1 cellular context compared by ENCODE assay signal in the genomic region with DNA sequence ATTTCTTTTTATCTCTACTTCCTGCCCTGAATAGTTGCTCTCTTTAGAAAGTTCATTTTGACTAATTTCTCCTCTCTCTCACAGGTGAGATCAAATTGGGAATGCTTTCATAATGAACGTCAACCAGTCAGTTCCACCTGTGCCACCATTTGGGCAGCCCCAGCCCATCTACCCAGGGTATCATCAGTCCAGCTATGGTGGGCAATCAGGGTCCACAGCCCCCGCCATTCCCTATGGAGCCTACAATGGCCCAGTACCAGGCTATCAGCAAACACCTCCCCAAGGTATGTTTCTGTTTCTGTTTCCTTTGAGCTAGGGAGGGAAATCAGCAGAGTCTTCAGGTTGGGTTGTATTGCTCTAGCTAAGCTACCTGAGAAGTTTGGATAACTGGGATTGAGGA.
TF ChIP-seq lines count a peak whose summit lies in the region.

No MANE protein-coding gene starts in this region.

TF ChIP-seq in HepG2, 621 proteins besides CTCF, POLR2A, EP300 and RAD21:
- TF ChIP-seq CREM (IDR thresholded peaks at IDR 0.05) (no peak), CREM (CRISPR knock-in tag; IDR thresholded peaks at IDR 0.05) (no peak), XBP1 (CRISPR knock-in tag; IDR thresholded peaks at IDR 0.05) (no peak), ZNF792 (CRISPR knock-in tag; IDR thresholded peaks at IDR 0.05) (no peak), CHCHD3 (CRISPR knock-in tag; IDR thresholded peaks at IDR 0.05) (no peak), STAT5B (CRISPR knock-in tag; IDR thresholded peaks at IDR 0.05) (no peak), ZNF484 (CRISPR knock-in tag; IDR thresholded peaks at IDR 0.05; ENCODE audit: borderline replicate concordance, low read depth) (no peak), ZKSCAN5 (CRISPR knock-in tag; IDR thresholded peaks at IDR 0.05) (no peak)
- TF ChIP-seq, protein P1, sequence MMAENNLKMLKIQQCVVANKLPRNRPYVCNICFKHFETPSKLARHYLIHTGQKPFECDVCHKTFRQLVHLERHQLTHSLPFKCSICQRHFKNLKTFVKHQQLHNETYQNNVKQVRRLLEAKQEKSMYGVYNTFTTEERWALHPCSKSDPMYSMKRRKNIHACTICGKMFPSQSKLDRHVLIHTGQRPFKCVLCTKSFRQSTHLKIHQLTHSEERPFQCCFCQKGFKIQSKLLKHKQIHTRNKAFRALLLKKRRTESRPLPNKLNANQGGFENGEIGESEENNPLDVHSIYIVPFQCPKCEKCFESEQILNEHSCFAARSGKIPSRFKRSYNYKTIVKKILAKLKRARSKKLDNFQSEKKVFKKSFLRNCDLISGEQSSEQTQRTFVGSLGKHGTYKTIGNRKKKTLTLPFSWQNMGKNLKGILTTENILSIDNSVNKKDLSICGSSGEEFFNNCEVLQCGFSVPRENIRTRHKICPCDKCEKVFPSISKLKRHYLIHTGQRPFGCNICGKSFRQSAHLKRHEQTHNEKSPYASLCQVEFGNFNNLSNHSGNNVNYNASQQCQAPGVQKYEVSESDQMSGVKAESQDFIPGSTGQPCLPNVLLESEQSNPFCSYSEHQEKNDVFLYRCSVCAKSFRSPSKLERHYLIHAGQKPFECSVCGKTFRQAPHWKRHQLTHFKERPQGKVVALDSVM (CRISPR knock-in tag; IDR thresholded peaks at IDR 0.05): no peak
- TF ChIP-seq, protein P2, sequence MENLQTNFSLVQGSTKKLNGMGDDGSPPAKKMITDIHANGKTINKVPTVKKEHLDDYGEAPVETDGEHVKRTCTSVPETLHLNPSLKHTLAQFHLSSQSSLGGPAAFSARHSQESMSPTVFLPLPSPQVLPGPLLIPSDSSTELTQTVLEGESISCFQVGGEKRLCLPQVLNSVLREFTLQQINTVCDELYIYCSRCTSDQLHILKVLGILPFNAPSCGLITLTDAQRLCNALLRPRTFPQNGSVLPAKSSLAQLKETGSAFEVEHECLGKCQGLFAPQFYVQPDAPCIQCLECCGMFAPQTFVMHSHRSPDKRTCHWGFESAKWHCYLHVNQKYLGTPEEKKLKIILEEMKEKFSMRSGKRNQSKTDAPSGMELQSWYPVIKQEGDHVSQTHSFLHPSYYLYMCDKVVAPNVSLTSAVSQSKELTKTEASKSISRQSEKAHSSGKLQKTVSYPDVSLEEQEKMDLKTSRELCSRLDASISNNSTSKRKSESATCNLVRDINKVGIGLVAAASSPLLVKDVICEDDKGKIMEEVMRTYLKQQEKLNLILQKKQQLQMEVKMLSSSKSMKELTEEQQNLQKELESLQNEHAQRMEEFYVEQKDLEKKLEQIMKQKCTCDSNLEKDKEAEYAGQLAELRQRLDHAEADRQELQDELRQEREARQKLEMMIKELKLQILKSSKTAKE (CRISPR knock-in tag; IDR thresholded peaks at IDR 0.05; ENCODE audit: borderline replicate concordance): no peak
- TF ChIP-seq, protein P3, sequence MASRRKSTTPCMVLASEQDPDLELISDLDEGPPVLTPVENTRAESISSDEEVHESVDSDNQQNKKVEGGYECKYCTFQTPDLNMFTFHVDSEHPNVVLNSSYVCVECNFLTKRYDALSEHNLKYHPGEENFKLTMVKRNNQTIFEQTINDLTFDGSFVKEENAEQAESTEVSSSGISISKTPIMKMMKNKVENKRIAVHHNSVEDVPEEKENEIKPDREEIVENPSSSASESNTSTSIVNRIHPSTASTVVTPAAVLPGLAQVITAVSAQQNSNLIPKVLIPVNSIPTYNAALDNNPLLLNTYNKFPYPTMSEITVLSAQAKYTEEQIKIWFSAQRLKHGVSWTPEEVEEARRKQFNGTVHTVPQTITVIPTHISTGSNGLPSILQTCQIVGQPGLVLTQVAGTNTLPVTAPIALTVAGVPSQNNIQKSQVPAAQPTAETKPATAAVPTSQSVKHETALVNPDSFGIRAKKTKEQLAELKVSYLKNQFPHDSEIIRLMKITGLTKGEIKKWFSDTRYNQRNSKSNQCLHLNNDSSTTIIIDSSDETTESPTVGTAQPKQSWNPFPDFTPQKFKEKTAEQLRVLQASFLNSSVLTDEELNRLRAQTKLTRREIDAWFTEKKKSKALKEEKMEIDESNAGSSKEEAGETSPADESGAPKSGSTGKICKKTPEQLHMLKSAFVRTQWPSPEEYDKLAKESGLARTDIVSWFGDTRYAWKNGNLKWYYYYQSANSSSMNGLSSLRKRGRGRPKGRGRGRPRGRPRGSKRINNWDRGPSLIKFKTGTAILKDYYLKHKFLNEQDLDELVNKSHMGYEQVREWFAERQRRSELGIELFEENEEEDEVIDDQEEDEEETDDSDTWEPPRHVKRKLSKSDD (CRISPR knock-in tag; IDR thresholded peaks at IDR 0.05; ENCODE audit: low read depth): no peak
TF ChIP-seq in HepG2: peak in this region for 0.
